Comparison of ENCODE assay signal across 35 cellular contexts in the genomic region with DNA sequence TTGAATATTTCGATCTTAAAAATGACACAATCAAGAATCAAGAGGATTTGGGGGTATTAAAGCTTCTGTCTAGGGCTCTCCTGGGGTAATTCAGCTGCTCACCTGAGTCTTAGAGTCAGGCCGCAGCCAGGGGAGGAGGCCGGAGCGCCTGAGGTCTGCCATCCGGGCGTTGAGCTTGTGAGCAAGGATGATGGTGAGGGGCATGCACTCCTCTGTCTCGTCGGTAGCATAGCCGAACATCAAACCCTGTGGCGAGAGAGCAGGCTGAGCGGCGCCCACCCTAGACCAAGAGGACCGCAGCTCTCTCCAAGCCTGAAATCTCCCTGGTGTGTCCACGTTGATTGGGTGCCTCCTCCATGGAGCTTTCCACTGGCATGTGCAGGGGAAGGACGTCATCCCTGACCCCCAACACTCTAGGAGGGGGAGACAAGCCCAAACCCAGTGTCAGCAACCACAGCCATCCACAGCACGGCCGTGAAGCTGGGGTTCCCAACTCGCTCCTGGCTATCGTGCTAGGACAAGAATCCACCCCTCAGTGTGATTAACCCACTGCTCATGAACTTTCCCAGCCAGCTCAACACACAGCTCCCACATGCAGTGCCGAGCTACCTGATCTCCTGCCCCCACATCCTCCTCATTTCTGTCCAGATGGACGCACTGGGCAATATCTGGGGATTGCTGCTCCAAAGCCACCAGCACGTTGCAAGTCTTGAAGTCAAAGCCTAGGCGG. TPM values are rescaled to one million over a fixed set of nuclear protein-coding genes. Genes with fewer than 3 reads are reported as not detected.
"Had no signal": no experiment of that assay in that cellular context is flagged by ENCODE, and none has a peak within 500 bp of the region (broad histone marks: within the 10 kb centered on the region; RNA-seq: fewer than 3 reads in every experiment).

No MANE protein-coding gene starts in this region.

- H3K27ac ChIP-seq: adrenal gland, brain microvascular endothelial cell, epithelial cell of prostate, gastrocnemius medialis, lower lobe of right lung, neutrophil, upper lobe of left lung had no signal

- H3K9me3 ChIP-seq: adrenal gland, gastrocnemius medialis, lower lobe of right lung, neutrophil, ovary, thyroid gland, upper lobe of left lung had no signal

- DNase-seq: activated CD4-positive, alpha-beta T cell treated with anti-CD3 and anti-CD28 coated beads for 1 hour; activated CD4-positive, alpha-beta T cell treated with anti-CD3 and anti-CD28 coated beads, Interleukin-2, amount 50 U/mL, for 1 hour; activated effector memory CD4-positive, alpha-beta T cell treated with anti-CD3 and anti-CD28 coated beads, Interleukin-2, amount 50 U/mL, for 16 hours; activated naive CD4-positive, alpha-beta T cell treated with anti-CD3 and anti-CD28 coated beads for 36 hours; activated naive CD8-positive, alpha-beta T cell treated with anti-CD3 and anti-CD28 coated beads for 36 hours; activated T-cell treated with anti-CD3 and anti-CD28 coated beads for 4 hours; activated T-cell treated with anti-CD3 and anti-CD28 coated beads, Interleukin-2, amount 50 U/mL, for 72 hours; adrenal gland; aorta; brain microvascular endothelial cell; caudate nucleus; dermis blood vessel endothelial cell; effector CD4-positive, alpha-beta T cell; gastrocnemius medialis; glutamatergic neuron; left colon; lower lobe of right lung; mesenchymal stem cell; ovary; SIG-M5; stimulated activated CD4-positive, alpha-beta T cell treated with anti-CD3 and anti-CD28 coated beads, Interleukin-1b, Interleukin-23, amount 100 ng/mL, for 48 hours; stimulated activated CD4-positive, alpha-beta T cell treated with anti-CD3 and anti-CD28 coated beads, Interleukin-4, amount 100 ng/mL, for 4 hours; stimulated activated CD8-positive, alpha-beta memory T cell treated with anti-CD3 and anti-CD28 coated beads, Interleukin-4, amount 100 ng/mL, for 48 hours; stimulated activated naive CD8-positive, alpha-beta T cell treated with anti-CD3 and anti-CD28 coated beads, Interleukin-15, amount 100 ng/mL, for 72 hours; T-helper 17 cell; T1000; thyroid gland had no signal

- H3K4me1 ChIP-seq: adrenal gland, gastrocnemius medialis, lower lobe of right lung, upper lobe of left lung had no signal

- ATAC-seq: activated T-cell treated with anti-CD3 and anti-CD28 coated beads, Interleukin-2, amount 50 U/mL, for 72 hours; gastrocnemius medialis; left colon; lower lobe of right lung; natural killer cell treated with Interleukin-12 subunit alpha and Interleukin-12 subunit beta and Interleukin-15 and Interleukin-18, amount 100 ng/mL, for 72 hours; SK-N-SH treated with all-trans-retinoic acid at 6 μM for 48 hours; stimulated activated naive CD8-positive, alpha-beta T cell treated with anti-CD3 and anti-CD28 coated beads, Interleukin-15, amount 100 ng/mL, for 72 hours; T-helper 17 cell; WTC11 had no signal

- H3K36me3 ChIP-seq: adrenal gland, brain microvascular endothelial cell, gastrocnemius medialis, lower lobe of right lung, neutrophil, ovary, thyroid gland, upper lobe of left lung had no signal

- H3K4me3 ChIP-seq: adrenal gland, gastrocnemius medialis, lower lobe of right lung, ovary, smooth muscle cell, thyroid gland, upper lobe of left lung had no signal

- H3K27me3 ChIP-seq: adrenal gland, brain microvascular endothelial cell, gastrocnemius medialis, neutrophil, ovary, thyroid gland, upper lobe of left lung had no signal

RNA-seq across cellular contexts. Expression of gene MAT1A, which starts 9.2 kb away (rescaled TPM):
- total RNA-seq: activated naive CD4-positive, alpha-beta T cell treated with anti-CD3 and anti-CD28 coated beads for 36 hours; activated naive CD8-positive, alpha-beta T cell treated with anti-CD3 and anti-CD28 coated beads for 36 hours; activated T-cell treated with anti-CD3 and anti-CD28 coated beads, Interleukin-2, amount 50 U/mL, for 72 hours; dermis blood vessel endothelial cell; mononuclear cell; natural killer cell treated with Interleukin-12 subunit alpha and Interleukin-12 subunit beta and Interleukin-15 and Interleukin-18, amount 100 ng/mL, for 72 hours; T-helper 17 cell had no signal
